Comparison of ENCODE assay signal across 1 cellular context in the genomic region with DNA sequence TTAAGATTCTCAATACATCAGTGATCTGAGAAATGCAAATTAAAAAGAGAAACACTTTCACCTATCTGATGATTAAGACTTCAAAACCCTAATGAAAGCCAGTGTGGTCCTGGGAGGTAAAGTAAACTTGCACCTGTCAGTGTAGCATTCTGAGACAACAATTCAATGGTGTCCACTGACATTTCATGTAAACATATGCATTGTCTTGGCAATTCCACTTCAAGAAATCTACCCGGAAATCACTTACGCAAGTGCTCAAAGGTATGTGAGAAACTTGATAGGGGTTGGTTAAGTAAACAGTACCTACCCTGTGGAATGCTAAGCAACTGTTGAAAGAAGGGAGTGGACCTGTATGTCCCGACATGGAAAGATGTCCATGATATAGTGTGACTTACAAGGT.
A peak's percentile ranks its signal among the peaks of the same experiment; 100 is the strongest.
TF ChIP-seq lines count a peak whose summit lies in the region.

No MANE protein-coding gene starts in this region.

TF ChIP-seq in K562, 482 proteins besides CTCF, POLR2A, EP300 and RAD21 (continued from another document and continues in another):
- no peak for TF ChIP-seq REST (CRISPR knock-in tag; IDR thresholded peaks at IDR 0.05; ENCODE audit: low read depth)
- TF ChIP-seq, protein P1, sequence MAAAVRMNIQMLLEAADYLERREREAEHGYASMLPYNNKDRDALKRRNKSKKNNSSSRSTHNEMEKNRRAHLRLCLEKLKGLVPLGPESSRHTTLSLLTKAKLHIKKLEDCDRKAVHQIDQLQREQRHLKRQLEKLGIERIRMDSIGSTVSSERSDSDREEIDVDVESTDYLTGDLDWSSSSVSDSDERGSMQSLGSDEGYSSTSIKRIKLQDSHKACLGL (CRISPR knock-in tag; IDR thresholded peaks at IDR 0.05; ENCODE audit: borderline replicate concordance, poor library complexity, severe bottlenecking): no peak
- TF ChIP-seq, protein P2, sequence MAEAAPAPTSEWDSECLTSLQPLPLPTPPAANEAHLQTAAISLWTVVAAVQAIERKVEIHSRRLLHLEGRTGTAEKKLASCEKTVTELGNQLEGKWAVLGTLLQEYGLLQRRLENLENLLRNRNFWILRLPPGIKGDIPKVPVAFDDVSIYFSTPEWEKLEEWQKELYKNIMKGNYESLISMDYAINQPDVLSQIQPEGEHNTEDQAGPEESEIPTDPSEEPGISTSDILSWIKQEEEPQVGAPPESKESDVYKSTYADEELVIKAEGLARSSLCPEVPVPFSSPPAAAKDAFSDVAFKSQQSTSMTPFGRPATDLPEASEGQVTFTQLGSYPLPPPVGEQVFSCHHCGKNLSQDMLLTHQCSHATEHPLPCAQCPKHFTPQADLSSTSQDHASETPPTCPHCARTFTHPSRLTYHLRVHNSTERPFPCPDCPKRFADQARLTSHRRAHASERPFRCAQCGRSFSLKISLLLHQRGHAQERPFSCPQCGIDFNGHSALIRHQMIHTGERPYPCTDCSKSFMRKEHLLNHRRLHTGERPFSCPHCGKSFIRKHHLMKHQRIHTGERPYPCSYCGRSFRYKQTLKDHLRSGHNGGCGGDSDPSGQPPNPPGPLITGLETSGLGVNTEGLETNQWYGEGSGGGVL (CRISPR knock-in tag; IDR thresholded peaks at IDR 0.05): no peak
- no peak for TF ChIP-seq HNRNPL (IDR thresholded peaks at IDR 0.05; ENCODE audit: low read depth, low read length)
- TF ChIP-seq RBM34 (IDR thresholded peaks at IDR 0.05; ENCODE audit: borderline replicate concordance, insufficient read depth, low read length): no peak
- no peak for TF ChIP-seq FOS (IDR thresholded peaks at IDR 0.05; ENCODE audit: extremely low read depth, insufficient read length)
- TF ChIP-seq STAG1 (CRISPR knock-in tag; IDR thresholded peaks at IDR 0.05; ENCODE audit: borderline replicate concordance): no peak
- TF ChIP-seq NCOR1 (IDR thresholded peaks at IDR 0.05): 0 out of 2 replicates have a peak, but pooled peaks have one; percentile 26
- no peak for TF ChIP-seq PREB (CRISPR knock-in tag; IDR thresholded peaks at IDR 0.05)
- TF ChIP-seq KLF10 (CRISPR knock-in tag; IDR thresholded peaks at IDR 0.05): no peak
- TF ChIP-seq ZNF280B (CRISPR knock-in tag; IDR thresholded peaks at IDR 0.05): no peak
- no peak for TF ChIP-seq ZNF589 (CRISPR knock-in tag; IDR thresholded peaks at IDR 0.05; ENCODE audit: low read depth)
- TF ChIP-seq, protein P3, sequence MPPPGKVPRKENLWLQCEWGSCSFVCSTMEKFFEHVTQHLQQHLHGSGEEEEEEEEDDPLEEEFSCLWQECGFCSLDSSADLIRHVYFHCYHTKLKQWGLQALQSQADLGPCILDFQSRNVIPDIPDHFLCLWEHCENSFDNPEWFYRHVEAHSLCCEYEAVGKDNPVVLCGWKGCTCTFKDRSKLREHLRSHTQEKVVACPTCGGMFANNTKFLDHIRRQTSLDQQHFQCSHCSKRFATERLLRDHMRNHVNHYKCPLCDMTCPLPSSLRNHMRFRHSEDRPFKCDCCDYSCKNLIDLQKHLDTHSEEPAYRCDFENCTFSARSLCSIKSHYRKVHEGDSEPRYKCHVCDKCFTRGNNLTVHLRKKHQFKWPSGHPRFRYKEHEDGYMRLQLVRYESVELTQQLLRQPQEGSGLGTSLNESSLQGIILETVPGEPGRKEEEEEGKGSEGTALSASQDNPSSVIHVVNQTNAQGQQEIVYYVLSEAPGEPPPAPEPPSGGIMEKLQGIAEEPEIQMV (tag; conservative IDR thresholded peaks at IDR 0.05; ENCODE audit: low read depth): no peak; the same call in 1 of the 2 replicates
- no peak for TF ChIP-seq NCOA6 (IDR thresholded peaks at IDR 0.05)
- TF ChIP-seq, protein P4, sequence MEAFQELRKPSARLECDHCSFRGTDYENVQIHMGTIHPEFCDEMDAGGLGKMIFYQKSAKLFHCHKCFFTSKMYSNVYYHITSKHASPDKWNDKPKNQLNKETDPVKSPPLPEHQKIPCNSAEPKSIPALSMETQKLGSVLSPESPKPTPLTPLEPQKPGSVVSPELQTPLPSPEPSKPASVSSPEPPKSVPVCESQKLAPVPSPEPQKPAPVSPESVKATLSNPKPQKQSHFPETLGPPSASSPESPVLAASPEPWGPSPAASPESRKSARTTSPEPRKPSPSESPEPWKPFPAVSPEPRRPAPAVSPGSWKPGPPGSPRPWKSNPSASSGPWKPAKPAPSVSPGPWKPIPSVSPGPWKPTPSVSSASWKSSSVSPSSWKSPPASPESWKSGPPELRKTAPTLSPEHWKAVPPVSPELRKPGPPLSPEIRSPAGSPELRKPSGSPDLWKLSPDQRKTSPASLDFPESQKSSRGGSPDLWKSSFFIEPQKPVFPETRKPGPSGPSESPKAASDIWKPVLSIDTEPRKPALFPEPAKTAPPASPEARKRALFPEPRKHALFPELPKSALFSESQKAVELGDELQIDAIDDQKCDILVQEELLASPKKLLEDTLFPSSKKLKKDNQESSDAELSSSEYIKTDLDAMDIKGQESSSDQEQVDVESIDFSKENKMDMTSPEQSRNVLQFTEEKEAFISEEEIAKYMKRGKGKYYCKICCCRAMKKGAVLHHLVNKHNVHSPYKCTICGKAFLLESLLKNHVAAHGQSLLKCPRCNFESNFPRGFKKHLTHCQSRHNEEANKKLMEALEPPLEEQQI (IDR thresholded peaks at IDR 0.05): 0 out of 2 replicates have a peak, but pooled peaks have one; percentile 5
- TF ChIP-seq, protein P5, sequence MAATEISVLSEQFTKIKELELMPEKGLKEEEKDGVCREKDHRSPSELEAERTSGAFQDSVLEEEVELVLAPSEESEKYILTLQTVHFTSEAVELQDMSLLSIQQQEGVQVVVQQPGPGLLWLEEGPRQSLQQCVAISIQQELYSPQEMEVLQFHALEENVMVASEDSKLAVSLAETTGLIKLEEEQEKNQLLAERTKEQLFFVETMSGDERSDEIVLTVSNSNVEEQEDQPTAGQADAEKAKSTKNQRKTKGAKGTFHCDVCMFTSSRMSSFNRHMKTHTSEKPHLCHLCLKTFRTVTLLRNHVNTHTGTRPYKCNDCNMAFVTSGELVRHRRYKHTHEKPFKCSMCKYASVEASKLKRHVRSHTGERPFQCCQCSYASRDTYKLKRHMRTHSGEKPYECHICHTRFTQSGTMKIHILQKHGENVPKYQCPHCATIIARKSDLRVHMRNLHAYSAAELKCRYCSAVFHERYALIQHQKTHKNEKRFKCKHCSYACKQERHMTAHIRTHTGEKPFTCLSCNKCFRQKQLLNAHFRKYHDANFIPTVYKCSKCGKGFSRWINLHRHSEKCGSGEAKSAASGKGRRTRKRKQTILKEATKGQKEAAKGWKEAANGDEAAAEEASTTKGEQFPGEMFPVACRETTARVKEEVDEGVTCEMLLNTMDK (IDR thresholded peaks at IDR 0.05; ENCODE audit: borderline replicate concordance, insufficient read depth, low read depth, low read length, poor library complexity, severe bottlenecking): no peak
- no peak; the same call in 1 of the 2 replicates for TF ChIP-seq ZFX (CRISPR knock-in tag; IDR thresholded peaks at IDR 0.05)
- TF ChIP-seq NONO (IDR thresholded peaks at IDR 0.05; ENCODE audit: low read depth in 2 of 2, low read length in 1 of 2): no peak
- TF ChIP-seq ZNF57 (CRISPR knock-in tag; IDR thresholded peaks at IDR 0.05): no peak
- no peak for TF ChIP-seq NFIX (CRISPR knock-in tag; IDR thresholded peaks at IDR 0.05; ENCODE audit: low read depth)
- TF ChIP-seq BRD4 (IDR thresholded peaks at IDR 0.05): no peak
- TF ChIP-seq FOXP1 (CRISPR knock-in tag; IDR thresholded peaks at IDR 0.05): no peak
- no peak for TF ChIP-seq ZBTB34 (CRISPR knock-in tag; IDR thresholded peaks at IDR 0.05)
- no peak for TF ChIP-seq ZNF324 (CRISPR knock-in tag; IDR thresholded peaks at IDR 0.05)
- no peak for TF ChIP-seq ZNF253 (CRISPR knock-in tag; conservative IDR thresholded peaks at IDR 0.05)
- no peak for TF ChIP-seq CBX8 (IDR thresholded peaks at IDR 0.05; ENCODE audit: borderline replicate concordance, extremely low read depth, low read depth, low read length, poor library complexity, severe bottlenecking)
- peak; percentile 53; the same call in 1 of the 2 replicates for TF ChIP-seq CTBP1 (IDR thresholded peaks at IDR 0.05; ENCODE audit: borderline replicate concordance)
- TF ChIP-seq TEAD4 (IDR thresholded peaks at IDR 0.05; ENCODE audit: low read length): peak; percentile 61; the same call in 1 of the 2 replicates
- no peak for TF ChIP-seq TEAD4 (CRISPR knock-in tag; IDR thresholded peaks at IDR 0.05; ENCODE audit: borderline replicate concordance)
- TF ChIP-seq, protein P6, sequence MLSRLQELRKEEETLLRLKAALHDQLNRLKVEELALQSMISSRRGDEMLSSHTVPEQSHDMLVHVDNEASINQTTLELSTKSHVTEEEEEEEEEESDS (CRISPR knock-in tag; IDR thresholded peaks at IDR 0.05): no peak
- no peak for TF ChIP-seq POU5F1 (IDR thresholded peaks at IDR 0.05; ENCODE audit: borderline replicate concordance, low read depth, low read length, partially characterized antibody)
- no peak for TF ChIP-seq RFX7 (CRISPR knock-in tag; IDR thresholded peaks at IDR 0.05)
- no peak for TF ChIP-seq RB1 (IDR thresholded peaks at IDR 0.05; ENCODE audit: low read depth)
- TF ChIP-seq RBBP5 (IDR thresholded peaks at IDR 0.05; ENCODE audit: borderline replicate concordance, insufficient read depth, low read length, poor library complexity, severe bottlenecking): no peak
- TF ChIP-seq, protein P7, sequence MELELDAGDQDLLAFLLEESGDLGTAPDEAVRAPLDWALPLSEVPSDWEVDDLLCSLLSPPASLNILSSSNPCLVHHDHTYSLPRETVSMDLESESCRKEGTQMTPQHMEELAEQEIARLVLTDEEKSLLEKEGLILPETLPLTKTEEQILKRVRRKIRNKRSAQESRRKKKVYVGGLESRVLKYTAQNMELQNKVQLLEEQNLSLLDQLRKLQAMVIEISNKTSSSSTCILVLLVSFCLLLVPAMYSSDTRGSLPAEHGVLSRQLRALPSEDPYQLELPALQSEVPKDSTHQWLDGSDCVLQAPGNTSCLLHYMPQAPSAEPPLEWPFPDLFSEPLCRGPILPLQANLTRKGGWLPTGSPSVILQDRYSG (tag; conservative IDR thresholded peaks at IDR 0.05; ENCODE audit: low read depth): 0 out of 2 replicates have a peak, but pooled peaks have one; percentile 29
- TF ChIP-seq NR2C1 (IDR thresholded peaks at IDR 0.05): no peak
- TF ChIP-seq NR2C1 (tag; IDR thresholded peaks at IDR 0.05): 0 out of 2 replicates have a peak, but pooled peaks have one; percentile 8
- no peak for TF ChIP-seq VEZF1 (CRISPR knock-in tag; IDR thresholded peaks at IDR 0.05)
